ENCODE assay signal across 30 cellular contexts in the genomic region with DNA sequence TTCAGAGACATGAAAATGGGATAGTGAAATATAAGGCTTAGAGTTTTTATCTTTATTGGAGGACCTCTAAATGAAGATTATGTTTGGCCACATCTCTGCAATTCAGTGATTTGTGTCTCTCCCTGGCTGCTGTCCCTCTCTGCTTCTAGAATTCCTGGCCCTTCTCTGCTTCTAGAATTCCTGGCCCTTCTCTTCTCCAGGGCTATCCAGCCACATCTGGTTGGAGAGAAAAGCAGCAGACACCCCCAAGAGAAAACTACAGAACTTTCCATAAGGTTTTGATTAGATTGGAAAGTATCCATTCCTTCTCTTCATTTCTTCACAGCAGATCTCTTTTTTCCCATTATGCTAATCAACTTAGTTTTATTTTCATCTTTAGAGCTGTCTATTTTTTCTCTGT.
"Had no signal": no experiment of that assay in that cellular context is flagged by ENCODE, and none has a peak within 500 bp of the region (broad histone marks: within the 10 kb centered on the region; RNA-seq: fewer than 3 reads in every experiment).

No MANE protein-coding gene starts in this region.

- H3K36me3 Mint-ChIP-seq: activated CD4-positive, alpha-beta memory T cell treated with anti-CD3 and anti-CD28 coated beads for 36 hours; activated CD8-positive, alpha-beta memory T cell treated with anti-CD3 and anti-CD28 coated beads, Interleukin-2, amount 10 ng/mL, durations not matched to agents 7 days and 5 days; activated naive CD4-positive, alpha-beta T cell treated with anti-CD3 and anti-CD28 coated beads, Interleukin-2, amount 50 U/mL, for 24 hours; activated naive CD8-positive, alpha-beta T cell treated with anti-CD3 and anti-CD28 coated beads for 36 hours had no signal

- DNase-seq: activated CD4-positive, alpha-beta memory T cell treated with anti-CD3 and anti-CD28 coated beads for 36 hours; activated CD4-positive, alpha-beta T cell treated with anti-CD3 and anti-CD28 coated beads for 36 hours; activated CD4-positive, alpha-beta T cell treated with anti-CD3 and anti-CD28 coated beads, Interleukin-2, amount 10 ng/mL, durations not matched to agents 24 days and 14 days; activated CD4-positive, CD25-positive, alpha-beta regulatory T cell; activated CD4-positive, CD25-positive, alpha-beta regulatory T cell treated with anti-CD3 and anti-CD28 coated beads, Interleukin-2, amount 50 U/mL, for 72 hours; activated CD8-positive, alpha-beta memory T cell treated with anti-CD3 and anti-CD28 coated beads, Interleukin-2, amount 10 ng/mL, durations not matched to agents 7 days and 5 days; activated CD8-positive, alpha-beta memory T cell treated with anti-CD3 and anti-CD28 coated beads, Interleukin-2, amount 50 U/mL, for 4 hours; activated CD8-positive, alpha-beta T cell treated with anti-CD3 and anti-CD28 coated beads, Interleukin-2, amount 10 ng/mL, durations not matched to agents 7 days and 5 days; activated effector memory CD4-positive, alpha-beta T cell treated with anti-CD3 and anti-CD28 coated beads, Interleukin-2, amount 50 U/mL, for 16 hours; activated naive CD4-positive, alpha-beta T cell treated with anti-CD3 and anti-CD28 coated beads for 36 hours; activated naive CD8-positive, alpha-beta T cell treated with anti-CD3 and anti-CD28 coated beads for 36 hours; activated naive CD8-positive, alpha-beta T cell treated with anti-CD3 and anti-CD28 coated beads, Interleukin-2, amount 50 U/mL, for 24 hours; activated T-cell treated with anti-CD3 and anti-CD28 coated beads, Interleukin-2, amount 50 U/mL, for 1 hour; activated T-cell treated with anti-CD3 and anti-CD28 coated beads, Interleukin-2, amount 50 U/mL, for 48 hours; adrenal gland; caudate nucleus; cortex of kidney; dermis blood vessel endothelial cell; effector CD4-positive, alpha-beta T cell; effector memory CD8-positive, alpha-beta T cell; foreskin keratinocyte; gastrocnemius medialis; glutamatergic neuron; T-helper 1 cell; T-helper 17 cell had no signal

- H3K4me1 Mint-ChIP-seq: activated CD4-positive, alpha-beta T cell treated with anti-CD3 and anti-CD28 coated beads for 36 hours; activated CD4-positive, alpha-beta T cell treated with anti-CD3 and anti-CD28 coated beads, Interleukin-2, amount 10 ng/mL, durations not matched to agents 24 days and 14 days; activated CD8-positive, alpha-beta memory T cell treated with anti-CD3 and anti-CD28 coated beads, Interleukin-2, amount 10 ng/mL, durations not matched to agents 7 days and 5 days; activated naive CD4-positive, alpha-beta T cell treated with anti-CD3 and anti-CD28 coated beads, Interleukin-2, amount 50 U/mL, for 24 hours; activated naive CD8-positive, alpha-beta T cell treated with anti-CD3 and anti-CD28 coated beads for 36 hours; activated naive CD8-positive, alpha-beta T cell treated with anti-CD3 and anti-CD28 coated beads, Interleukin-2, amount 50 U/mL, for 24 hours; T-helper 17 cell had no signal

- H3K36me3 ChIP-seq: adrenal gland, brain microvascular endothelial cell, esophagus muscularis mucosa, gastrocnemius medialis had no signal

- H3K27ac ChIP-seq: adrenal gland, brain microvascular endothelial cell, esophagus muscularis mucosa, foreskin keratinocyte, gastrocnemius medialis had no signal

- H3K4me1 ChIP-seq: adrenal gland, esophagus muscularis mucosa, foreskin keratinocyte, gastrocnemius medialis had no signal

- ATAC-seq: activated CD4-positive, alpha-beta T cell treated with anti-CD3 and anti-CD28 coated beads for 36 hours; activated CD8-positive, alpha-beta memory T cell treated with anti-CD3 and anti-CD28 coated beads, Interleukin-2, amount 10 ng/mL, durations not matched to agents 7 days and 5 days; activated CD8-positive, alpha-beta T cell treated with anti-CD3 and anti-CD28 coated beads, Interleukin-2, amount 10 ng/mL, durations not matched to agents 7 days and 5 days; activated naive CD8-positive, alpha-beta T cell treated with anti-CD3 and anti-CD28 coated beads, Interleukin-2, amount 50 U/mL, for 24 hours; effector memory CD8-positive, alpha-beta T cell; gastrocnemius medialis; T-helper 17 cell had no signal

- H3K9me3 Mint-ChIP-seq: activated CD4-positive, alpha-beta memory T cell treated with anti-CD3 and anti-CD28 coated beads for 36 hours; activated CD4-positive, alpha-beta T cell treated with anti-CD3 and anti-CD28 coated beads, Interleukin-2, amount 10 ng/mL, durations not matched to agents 24 days and 14 days; activated naive CD4-positive, alpha-beta T cell treated with anti-CD3 and anti-CD28 coated beads for 36 hours; activated naive CD4-positive, alpha-beta T cell treated with anti-CD3 and anti-CD28 coated beads, Interleukin-2, amount 50 U/mL, for 24 hours; activated naive CD8-positive, alpha-beta T cell treated with anti-CD3 and anti-CD28 coated beads for 36 hours; activated naive CD8-positive, alpha-beta T cell treated with anti-CD3 and anti-CD28 coated beads, Interleukin-2, amount 50 U/mL, for 24 hours; activated T-helper 1 cell treated with anti-CD3 and anti-CD28 coated beads, Interleukin-12 subunit alpha, Interleukin-12 subunit beta, Interleukin-2, Interleukin-4 antibody, amounts not matched to agents 30 ng/mL and 10 ng/mL and 1 ng/mL, durations not matched to agents 14 hours and 24 hours and 36 hours; activated T-helper 2 cell treated with anti-CD3 and anti-CD28 coated beads, Interferon-gamma antibody, Interleukin-2, Interleukin-4, amounts not matched to agents 10 μg/mL and 5 μg/mL and 100 μg/mL, durations not matched to agents 14 hours and 24 hours and 36 hours; effector memory CD8-positive, alpha-beta T cell had no signal

- H3K9me3 ChIP-seq: adrenal gland, esophagus muscularis mucosa, gastrocnemius medialis had no signal

- H3K4me3 Mint-ChIP-seq: activated CD4-positive, alpha-beta memory T cell treated with anti-CD3 and anti-CD28 coated beads for 36 hours; activated CD4-positive, alpha-beta T cell treated with anti-CD3 and anti-CD28 coated beads for 36 hours; activated CD4-positive, alpha-beta T cell treated with anti-CD3 and anti-CD28 coated beads, Interleukin-2, amount 10 ng/mL, durations not matched to agents 24 days and 14 days; activated CD8-positive, alpha-beta memory T cell treated with anti-CD3 and anti-CD28 coated beads, Interleukin-2, amount 10 ng/mL, durations not matched to agents 7 days and 5 days; activated CD8-positive, alpha-beta T cell treated with anti-CD3 and anti-CD28 coated beads, Interleukin-2, amount 10 ng/mL, durations not matched to agents 7 days and 5 days; activated naive CD4-positive, alpha-beta T cell treated with anti-CD3 and anti-CD28 coated beads for 36 hours; activated naive CD4-positive, alpha-beta T cell treated with anti-CD3 and anti-CD28 coated beads, Interleukin-2, amount 50 U/mL, for 24 hours; activated naive CD8-positive, alpha-beta T cell treated with anti-CD3 and anti-CD28 coated beads for 36 hours; activated naive CD8-positive, alpha-beta T cell treated with anti-CD3 and anti-CD28 coated beads, Interleukin-2, amount 50 U/mL, for 24 hours; activated T-helper 1 cell treated with anti-CD3 and anti-CD28 coated beads, Interleukin-12 subunit alpha, Interleukin-12 subunit beta, Interleukin-2, Interleukin-4 antibody, amounts not matched to agents 30 ng/mL and 10 ng/mL and 1 ng/mL, durations not matched to agents 14 hours and 24 hours and 36 hours; effector memory CD8-positive, alpha-beta T cell; T-helper 17 cell had no signal

- H3K4me3 ChIP-seq: adrenal gland, esophagus muscularis mucosa, gastrocnemius medialis had no signal

- H3K27ac Mint-ChIP-seq: activated CD4-positive, alpha-beta memory T cell treated with anti-CD3 and anti-CD28 coated beads for 36 hours; activated CD4-positive, alpha-beta T cell treated with anti-CD3 and anti-CD28 coated beads for 36 hours; activated CD4-positive, alpha-beta T cell treated with anti-CD3 and anti-CD28 coated beads, Interleukin-2, amount 10 ng/mL, durations not matched to agents 24 days and 14 days; activated CD8-positive, alpha-beta memory T cell treated with anti-CD3 and anti-CD28 coated beads, Interleukin-2, amount 10 ng/mL, durations not matched to agents 7 days and 5 days; activated CD8-positive, alpha-beta T cell treated with anti-CD3 and anti-CD28 coated beads, Interleukin-2, amount 10 ng/mL, durations not matched to agents 7 days and 5 days; activated naive CD4-positive, alpha-beta T cell treated with anti-CD3 and anti-CD28 coated beads for 36 hours; activated naive CD4-positive, alpha-beta T cell treated with anti-CD3 and anti-CD28 coated beads, Interleukin-2, amount 50 U/mL, for 24 hours; activated naive CD8-positive, alpha-beta T cell treated with anti-CD3 and anti-CD28 coated beads for 36 hours; activated naive CD8-positive, alpha-beta T cell treated with anti-CD3 and anti-CD28 coated beads, Interleukin-2, amount 50 U/mL, for 24 hours; activated T-helper 1 cell treated with anti-CD3 and anti-CD28 coated beads, Interleukin-12 subunit alpha, Interleukin-12 subunit beta, Interleukin-2, Interleukin-4 antibody, amounts not matched to agents 30 ng/mL and 10 ng/mL and 1 ng/mL, durations not matched to agents 14 hours and 24 hours and 36 hours; activated T-helper 2 cell treated with anti-CD3 and anti-CD28 coated beads, Interferon-gamma antibody, Interleukin-2, Interleukin-4, amounts not matched to agents 10 μg/mL and 5 μg/mL and 100 μg/mL, durations not matched to agents 14 hours and 24 hours and 36 hours; effector memory CD8-positive, alpha-beta T cell; T-helper 17 cell had no signal

- H3K27me3 ChIP-seq: adrenal gland, brain microvascular endothelial cell, esophagus muscularis mucosa, gastrocnemius medialis had no signal
